In genomic region chr3:114363554-114364202, GRCh38 we compare ENCODE assay signal across 10 cellular contexts.
DNase-seq lines count a peak whose midpoint lies in the region; ATAC-seq and TF ChIP-seq lines count a peak whose summit lies in the region.
"Had no signal": no experiment of that assay in that cellular context is flagged by ENCODE, and none has a peak within 500 bp of the region (broad histone marks: within the 10 kb centered on the region; RNA-seq: fewer than 3 reads in every experiment).

No MANE protein-coding gene starts in this region.

- ATAC-seq in HG02938 (IDR thresholded peaks at IDR 0.05; ENCODE audit: unreplicated experiment): no peak
- ATAC-seq: natural killer cell treated with Interleukin-12 subunit alpha and Interleukin-12 subunit beta and Interleukin-15 and Interleukin-18, amount 100 ng/mL, for 72 hours had no signal

- no peaks in the 10 kb centered on the region for H3K27me3 ChIP-seq in muscle layer of colon (ENCODE audit: control insufficient read depth in 1 of 2, insufficient read depth in 2 of 2, low read length in 2 of 2)

- no peaks in the 10 kb centered on the region for H3K9me3 ChIP-seq in muscle layer of colon (ENCODE audit: low read length)

- H3K36me3 ChIP-seq in muscle layer of colon (ENCODE audit: insufficient read depth, low read length): no peaks in the 10 kb centered on the region

- H3K4me3 ChIP-seq in AG04449 (ENCODE audit: low read depth, low read length) (no peak overlapping the region), muscle layer of colon (ENCODE audit: low read depth in 1 of 2, low read length in 2 of 2) (no peak overlapping the region)
- H3K4me3 ChIP-seq: GM12878 had no signal

- CTCF ChIA-PET in AG04449 (lab: Yijun Ruan, JAX): interaction anchor here (1.0 to 4.6 kb wide), 14 partner anchors 11 to 806 kb away, joined by 3 to 52 read pairs (median 4); no protein-coding TSS in a partner anchor

- POLR2A ChIA-PET in AG04449 (lab: Yijun Ruan, JAX): no interaction called here

- H3K4me1 ChIP-seq in muscle layer of colon (ENCODE audit: insufficient read depth, low read length): peaks cover 34% of the 10 kb centered on the region

- H3K27ac ChIP-seq in muscle layer of colon (ENCODE audit: low read depth, low read length): peak overlapping the region; percentile 33

- H3K9ac ChIP-seq in muscle layer of colon (ENCODE audit: low read length): no peak overlapping the region

- peak; percentile 69 for DNase-seq in AG04449 (ENCODE audit: low read depth, low spot score)
- DNase-seq in M059J (ENCODE audit: low read depth): peak; percentile 65
- DNase-seq in fibroblast of gingiva (ENCODE audit: low read depth): peak; percentile 48
- DNase-seq in AML-193 (lab: John Stamatoyannopoulos, UW): no peak
- DNase-seq in GM19238 (ENCODE audit: insufficient read length, low spot score): no peak
- DNase-seq in NK-92 treated with Interleukin-12 subunit alpha and Interleukin-12 subunit beta, amount 100 ng/mL, for 24 hours (lab: John Stamatoyannopoulos, UW): no peak

- TF ChIP-seq CTCF in AG04449 (IDR thresholded peaks at IDR 0.05; ENCODE audit: insufficient read depth, low read length, missing control alignments): no peak

Comparison
In these comparisons a context has a peak if more than half of its experiments do, and no peak if none do; other contexts are left out.
1. DNase-seq: peak in AG04449 (single experiment), M059J (single experiment) and fibroblast of gingiva (single experiment); none in AML-193 (0 of 2), GM19238 (single experiment) and NK-92 treated with Interleukin-12 subunit alpha and Interleukin-12 subunit beta, amount 100 ng/mL, for 24 hours (single experiment).